27 cellular contexts compared by ENCODE assay signal in genomic region chr1:156646738-156647211, GRCh38. TPM values are rescaled to one million over a fixed set of nuclear protein-coding genes. Genes with fewer than 3 reads are reported as not detected.
"Had no signal": no experiment of that assay in that cellular context is flagged by ENCODE, and none has a peak within 500 bp of the region (broad histone marks: within the 10 kb centered on the region; RNA-seq: fewer than 3 reads in every experiment).

No MANE protein-coding gene starts in this region.

- DNase-seq: cortex of kidney; dorsolateral prefrontal cortex; effector CD8-positive, alpha-beta T cell; gastrocnemius medialis; heart right ventricle; hypothalamus; left colon; left ventricle myocardium superior; mesenchymal stem cell; naive B cell; psoas muscle; retina; sigmoid colon; stimulated activated CD4-positive, alpha-beta T cell treated with anti-CD3 and anti-CD28 coated beads, Interleukin-12 subunit alpha, Interleukin-12 subunit beta, amount 100 ng/mL, for 4 hours; stimulated activated naive CD4-positive, alpha-beta T cell; stomach; substantia nigra; transverse colon had no signal

- FAIRE-seq: endometrium had no signal

- ATAC-seq: gastrocnemius medialis, heart right ventricle, left colon, left ventricle myocardium superior, psoas muscle had no signal

- H3K27me3 ChIP-seq: dorsolateral prefrontal cortex had no signal

- H3K9me3 ChIP-seq: esophagus muscularis mucosa, gastrocnemius medialis, heart right ventricle, psoas muscle, sigmoid colon, stomach, thoracic aorta, transverse colon had no signal

- H3K27ac ChIP-seq: epithelial cell of prostate, esophagus muscularis mucosa, gastrocnemius medialis, heart right ventricle, psoas muscle, sigmoid colon, skin epidermis, stomach, thoracic aorta, transverse colon had no signal

- H3K36me3 ChIP-seq: esophagus muscularis mucosa, gastrocnemius medialis, heart right ventricle, sigmoid colon, stomach, thoracic aorta, transverse colon had no signal

- H3K4me3 ChIP-seq: dorsolateral prefrontal cortex, esophagus muscularis mucosa, gastrocnemius medialis, heart right ventricle, lung, psoas muscle, sigmoid colon, skin epidermis, stomach, thoracic aorta, transverse colon had no signal

RNA-seq across cellular contexts. Expression of gene BCAN, which starts 4.9 kb away (rescaled TPM):
- total RNA-seq: fibroblast of villous mesenchyme, left colon, omental fat pad had no signal

RNA-seq across cellular contexts. Expression of gene HAPLN2, which starts 27.6 kb away (rescaled TPM):
- total RNA-seq: fibroblast of villous mesenchyme, kidney epithelial cell, left colon, stomach had no signal
